16 cellular contexts compared by ENCODE assay signal in the genomic region with DNA sequence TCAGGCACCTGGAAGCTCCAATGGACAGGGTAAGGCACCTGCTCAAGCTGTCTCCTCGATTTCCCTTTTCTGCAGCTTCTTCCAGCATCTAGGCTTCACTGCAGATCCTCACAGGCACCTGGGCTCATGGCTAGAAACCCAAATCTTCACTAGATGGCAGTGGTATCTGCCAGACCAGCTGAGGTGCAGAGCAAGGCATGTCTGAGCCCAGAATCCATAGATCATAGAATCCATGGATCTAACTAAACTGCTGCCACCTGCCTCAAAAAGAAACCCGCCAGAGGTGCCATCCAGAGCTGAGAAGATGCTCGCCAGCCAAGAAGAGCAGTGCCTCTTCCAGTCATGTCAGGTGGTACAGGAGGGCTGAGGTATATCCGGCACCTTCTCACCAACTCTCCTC. TPM values are rescaled to one million over a fixed set of nuclear protein-coding genes. Genes with fewer than 3 reads are reported as not detected.
DNase-seq lines count a peak whose midpoint lies in the region; FAIRE-seq and TF ChIP-seq lines count a peak whose summit lies in the region.
"Had no signal": no experiment of that assay in that cellular context is flagged by ENCODE, and none has a peak within 500 bp of the region (broad histone marks: within the 10 kb centered on the region; RNA-seq: fewer than 3 reads in every experiment).

No MANE protein-coding gene starts in this region.

- H3K4me2 ChIP-seq in Loucy (ENCODE audit: low read depth, low read length, poor library complexity, severe bottlenecking), result no peak overlapping the region
- H3K4me2 ChIP-seq in neural progenitor cell, result no peak overlapping the region

- DNase-seq in G401 (ENCODE audit: low spot score) (peak; percentile 12), bronchial epithelial cell (ENCODE audit: low read depth) (peak; percentile 12), neural progenitor cell (ENCODE audit: low spot score) (no peak), NK-92 (lab: John Stamatoyannopoulos, UW; ENCODE audit: unreplicated experiment) (no peak), RCC 7860 (ENCODE audit: low spot score) (no peak), NCI-H187 treated with DMSO at 0.1 percent for 48 hours (lab: John Stamatoyannopoulos, UW) (no peak)
- DNase-seq: activated CD4-positive, alpha-beta memory T cell treated with anti-CD3 and anti-CD28 coated beads for 36 hours; KBM-7; left cardiac atrium; NCI-H2029; T-helper 17 cell had no signal

- H4K20me1 ChIP-seq in Loucy (ENCODE audit: insufficient read depth, low read length, poor library complexity, severe bottlenecking), result no peaks in the 10 kb centered on the region
- peaks cover 9% of the 10 kb centered on the region for H4K20me1 ChIP-seq in neural progenitor cell (ENCODE audit: low read depth)

- H3K9me3 ChIP-seq in Loucy (ENCODE audit: insufficient read depth, low read depth, low read length), result no peaks in the 10 kb centered on the region
- H3K9me3 ChIP-seq in neural progenitor cell (ENCODE audit: low read depth), result no peaks in the 10 kb centered on the region
- H3K9me3 ChIP-seq: ascending aorta had no signal

- no peak overlapping the region for H2AFZ ChIP-seq in Loucy (ENCODE audit: low read length)
- H2AFZ ChIP-seq in neural progenitor cell (replicated peaks), result no peak overlapping the region

- H3K4me1 ChIP-seq in Loucy (ENCODE audit: insufficient read depth, low read length, poor library complexity, severe bottlenecking) (no peaks in the 10 kb centered on the region), neural progenitor cell (peaks cover 7% of the 10 kb centered on the region)
- H3K4me1 ChIP-seq: ascending aorta had no signal

- H3K4me3 ChIP-seq in Loucy (ENCODE audit: low read length, poor library complexity, severe bottlenecking), result no peak overlapping the region
- no peak overlapping the region for H3K4me3 ChIP-seq in bronchial epithelial cell (ENCODE audit: low read depth, low read length)
- no peak overlapping the region for H3K4me3 ChIP-seq in neural progenitor cell
- H3K4me3 ChIP-seq: ascending aorta, skin epidermis had no signal

- peaks cover 47% of the 10 kb centered on the region for H3K4me1 Mint-ChIP-seq in neural progenitor cell
- H3K4me1 Mint-ChIP-seq: T-helper 17 cell had no signal

- peaks cover 28% of the 10 kb centered on the region for H3K36me3 Mint-ChIP-seq in neural progenitor cell
- H3K36me3 Mint-ChIP-seq: activated CD4-positive, alpha-beta memory T cell treated with anti-CD3 and anti-CD28 coated beads for 36 hours; natural killer cell treated with Interleukin-12 subunit alpha and Interleukin-12 subunit beta and Interleukin-15 and Interleukin-18, amount 100 ng/mL, for 72 hours had no signal

- no peak overlapping the region for H3K27ac ChIP-seq in neural progenitor cell
- H3K27ac ChIP-seq: ascending aorta, skin epidermis had no signal

- no peaks in the 10 kb centered on the region for H3K9me2 ChIP-seq in Loucy (replicated peaks; ENCODE audit: low read depth, low read length)

- H3K9ac ChIP-seq in Loucy (ENCODE audit: low read depth, low read length, poor library complexity, severe bottlenecking), result no peak overlapping the region
- H3K9ac ChIP-seq in neural progenitor cell, result no peak overlapping the region

- H3K4me3 Mint-ChIP-seq in neural progenitor cell, result peak overlapping the region; percentile 46
- H3K4me3 Mint-ChIP-seq: activated CD4-positive, alpha-beta memory T cell treated with anti-CD3 and anti-CD28 coated beads for 36 hours; natural killer cell treated with Interleukin-12 subunit alpha and Interleukin-12 subunit beta and Interleukin-15 and Interleukin-18, amount 100 ng/mL, for 72 hours; T-helper 17 cell had no signal

- H3K27me3 Mint-ChIP-seq in neural progenitor cell (ENCODE audit: insufficient read depth, low read depth), result peaks cover 7% of the 10 kb centered on the region

- no peak for FAIRE-seq in bronchial epithelial cell (lab: Jason Lieb, UNC)
- no peak for FAIRE-seq in RCC 7860 (lab: Jason Lieb, UNC)

- no peaks in the 10 kb centered on the region for H3F3A ChIP-seq in Loucy (ENCODE audit: low read depth)
- peaks cover 3% of the 10 kb centered on the region for H3F3A ChIP-seq in neural progenitor cell (ENCODE audit: low read depth)

- no peak overlapping the region for H3K27ac Mint-ChIP-seq in neural progenitor cell
- H3K27ac Mint-ChIP-seq: activated CD4-positive, alpha-beta memory T cell treated with anti-CD3 and anti-CD28 coated beads for 36 hours; activated T-helper 2 cell treated with anti-CD3 and anti-CD28 coated beads, Interferon-gamma antibody, Interleukin-2, Interleukin-4, amounts not matched to agents 10 μg/mL and 5 μg/mL and 100 μg/mL, durations not matched to agents 14 hours and 24 hours and 36 hours; natural killer cell treated with Interleukin-12 subunit alpha and Interleukin-12 subunit beta and Interleukin-15 and Interleukin-18, amount 100 ng/mL, for 72 hours; T-helper 17 cell had no signal

- H3K79me2 ChIP-seq in Loucy (ENCODE audit: insufficient read depth, low read length), result no peaks in the 10 kb centered on the region
- no peaks in the 10 kb centered on the region for H3K79me2 ChIP-seq in neural progenitor cell (ENCODE audit: low read depth)

- TF ChIP-seq CTCF in Loucy (conservative IDR thresholded peaks at IDR 0.05; ENCODE audit: low read length), result 0 out of 2 replicates have a peak, but pooled peaks have one; percentile 15
- peak; percentile 14 for TF ChIP-seq CTCF in bronchial epithelial cell (IDR thresholded peaks at IDR 0.05; ENCODE audit: insufficient read depth, low read length, severe bottlenecking)
- TF ChIP-seq CTCF in neural progenitor cell (IDR thresholded peaks at IDR 0.05), result peak; percentile 23

- H3K36me3 ChIP-seq in Loucy (ENCODE audit: insufficient read depth, low read length), result no peaks in the 10 kb centered on the region
- H3K36me3 ChIP-seq in bronchial epithelial cell (ENCODE audit: control insufficient read depth, insufficient read depth, low read length), result no peaks in the 10 kb centered on the region
- H3K36me3 ChIP-seq in neural progenitor cell, result no peaks in the 10 kb centered on the region
- H3K36me3 ChIP-seq: ascending aorta had no signal

- peaks cover 5% of the 10 kb centered on the region for H3K9me3 Mint-ChIP-seq in neural progenitor cell
- H3K9me3 Mint-ChIP-seq: activated CD4-positive, alpha-beta memory T cell treated with anti-CD3 and anti-CD28 coated beads for 36 hours; activated T-helper 2 cell treated with anti-CD3 and anti-CD28 coated beads, Interferon-gamma antibody, Interleukin-2, Interleukin-4, amounts not matched to agents 10 μg/mL and 5 μg/mL and 100 μg/mL, durations not matched to agents 14 hours and 24 hours and 36 hours; natural killer cell treated with Interleukin-12 subunit alpha and Interleukin-12 subunit beta and Interleukin-15 and Interleukin-18, amount 100 ng/mL, for 72 hours had no signal

- in situ Hi-C loops in G401 (cut with HindIII; ENCODE audit: low sequenced_read_pairs), result no loop called here

- H3K27me3 ChIP-seq in Loucy (ENCODE audit: insufficient read depth, low read length, poor library complexity, severe bottlenecking) (no peaks in the 10 kb centered on the region), bronchial epithelial cell (ENCODE audit: control insufficient read depth, insufficient read depth, low read length) (peaks cover 3% of the 10 kb centered on the region), neural progenitor cell (peaks cover 27% of the 10 kb centered on the region)
- H3K27me3 ChIP-seq: ascending aorta had no signal

RNA-seq across cellular contexts. Expression of a gene that starts 6.9 kb away (rescaled TPM):
- total RNA-seq in G401 (2014; rRNA removed; shearing (Covaris generic)), result not detected in 2 replicates
- under 0.01 and 0.26 TPM in 2 replicates for total RNA-seq in bronchial epithelial cell
- 0.64 and 0.99 TPM in 2 replicates for total RNA-seq in neural progenitor cell (ENCODE audit: low replicate concordance)
- total RNA-seq: activated CD4-positive, alpha-beta memory T cell treated with anti-CD3 and anti-CD28 coated beads for 36 hours; activated T-helper 2 cell treated with anti-CD3 and anti-CD28 coated beads, Interferon-gamma antibody, Interleukin-2, Interleukin-4, amounts not matched to agents 10 μg/mL and 5 μg/mL and 100 μg/mL, durations not matched to agents 14 hours and 24 hours and 36 hours; natural killer cell treated with Interleukin-12 subunit alpha and Interleukin-12 subunit beta and Interleukin-15 and Interleukin-18, amount 100 ng/mL, for 72 hours; T-helper 17 cell had no signal

Comparison
In these comparisons a context has a peak if more than half of its experiments do, and no peak if none do; other contexts are left out.
1. DNase-seq: peak in G401 (single experiment) and bronchial epithelial cell (single experiment); none in neural progenitor cell (single experiment), NK-92 (single experiment), RCC 7860 (single experiment) and NCI-H187 treated with DMSO at 0.1 percent for 48 hours (single experiment).
2. Peak in every context shown above with its lines, with median percentiles within 50 percentile points of each other: CTCF ChIP-seq.